In the genomic region with DNA sequence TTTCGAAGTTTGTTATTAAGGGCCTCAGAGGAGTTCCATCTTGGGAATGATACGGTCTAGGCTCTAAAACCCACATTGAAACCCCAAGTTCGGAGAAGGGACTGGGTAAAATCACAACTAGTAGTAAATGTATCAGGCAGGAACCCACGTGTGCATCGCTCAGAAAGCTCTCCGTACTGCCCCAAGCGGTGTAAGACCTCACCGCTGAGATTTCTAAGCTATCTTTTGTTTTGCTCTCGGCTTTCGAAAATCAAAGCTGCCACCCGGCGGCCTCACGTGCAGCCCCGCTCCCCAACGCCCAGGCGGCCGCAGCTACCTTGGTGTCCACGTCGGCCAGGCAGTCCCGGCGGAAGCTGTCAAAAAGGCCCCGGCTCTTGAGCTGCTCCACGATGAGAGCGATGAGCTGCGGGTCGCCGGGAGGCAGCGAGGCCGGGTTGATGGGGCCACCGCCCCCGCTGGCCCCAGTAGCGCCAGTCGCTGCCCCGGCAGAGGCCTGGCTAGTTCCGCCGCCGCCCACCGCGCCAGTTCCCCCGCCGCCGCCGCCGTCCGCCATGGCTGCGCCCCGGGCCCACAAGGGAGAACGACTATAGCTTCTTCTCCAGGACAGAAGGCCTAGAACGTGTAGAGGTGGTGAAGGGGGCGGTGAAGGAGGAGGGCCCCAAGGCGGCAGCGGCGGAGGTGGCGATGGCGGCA, we compare ENCODE assay signal across 8 cellular contexts. TPM values are rescaled to one million over a fixed set of nuclear protein-coding genes. Genes with fewer than 3 reads are reported as not detected.
A peak's percentile ranks its signal among the peaks of the same experiment; 100 is the strongest.
DNase-seq lines count a peak whose midpoint lies in the region; ATAC-seq and TF ChIP-seq lines count a peak whose summit lies in the region.

No MANE protein-coding gene starts in this region.

- H3K27me3 ChIP-seq in OCI-LY3 (ENCODE audit: low read depth, low read length) (no peaks in the 10 kb centered on the region), muscle layer of colon (ENCODE audit: control insufficient read depth in 1 of 2, insufficient read depth in 2 of 2, low read length in 2 of 2) (no peaks in the 10 kb centered on the region)

- H3K4me1 ChIP-seq in OCI-LY3 (ENCODE audit: low read length) (peaks cover 28% of the 10 kb centered on the region), muscle layer of colon (ENCODE audit: insufficient read depth, low read length) (peaks cover 26% of the 10 kb centered on the region)

- H3K27ac ChIP-seq in OCI-LY3 (ENCODE audit: low read length), result peak overlapping the region; percentile 60
- peak overlapping the region; percentile 82 for H3K27ac ChIP-seq in muscle layer of colon (ENCODE audit: low read depth, low read length)

- H3K36me3 ChIP-seq in OCI-LY3 (replicated peaks; ENCODE audit: low read depth, low read length) (peaks cover 22% of the 10 kb centered on the region), muscle layer of colon (ENCODE audit: insufficient read depth, low read length) (peaks cover 7% of the 10 kb centered on the region)

- peak; percentile 38 for ATAC-seq in GM19468 (IDR thresholded peaks at IDR 0.05; ENCODE audit: extremely low read depth, unreplicated experiment)

- H3K9me3 ChIP-seq in OCI-LY3 (ENCODE audit: insufficient read depth, low read length) (no peaks in the 10 kb centered on the region), muscle layer of colon (ENCODE audit: low read length) (no peaks in the 10 kb centered on the region)

- DNase-seq in COLO668 (lab: John Stamatoyannopoulos, UW; ENCODE audit: unreplicated experiment) (peak; percentile 40), HS-27A (ENCODE audit: low read depth) (peak; percentile 38), activated T-cell treated with anti-CD3 and anti-CD28 coated beads for 4 hours (peak; percentile 55), epithelial cell of proximal tubule (ENCODE audit: low read depth) (no peak)
- DNase-seq in stimulated activated CD8-positive, alpha-beta memory T cell treated with anti-CD3 and anti-CD28 coated beads, Interleukin-7, amount 100 ng/mL, for 1 hour (ENCODE audit: low read depth in 2 of 2), result peak; percentile 42 to 45

- H3K9ac ChIP-seq in OCI-LY3 (ENCODE audit: low read length) (peak overlapping the region; percentile 84), muscle layer of colon (ENCODE audit: low read length) (peak overlapping the region; percentile 47)

- TF ChIP-seq CTCF in OCI-LY3 (IDR thresholded peaks at IDR 0.05; ENCODE audit: low read depth, low read length) (peak; percentile 61), epithelial cell of proximal tubule (conservative IDR thresholded peaks at IDR 0.05; ENCODE audit: low read depth, low read length) (peak; percentile 69)

- peaks cover 53% of the 10 kb centered on the region for H3K79me2 ChIP-seq in OCI-LY3 (ENCODE audit: low read length)

- H2AFZ ChIP-seq in OCI-LY3 (ENCODE audit: low read depth, low read length), result peak overlapping the region; percentile 18; the same call in 1 of the 2 replicates

- H3K4me2 ChIP-seq in OCI-LY3 (ENCODE audit: low read length), result peak overlapping the region; percentile 93

- H3K4me3 ChIP-seq in OCI-LY3 (ENCODE audit: low read length), result peak overlapping the region; percentile 93
- H3K4me3 ChIP-seq in epithelial cell of proximal tubule (ENCODE audit: low read depth, low read length), result peak overlapping the region; percentile 67
- H3K4me3 ChIP-seq in muscle layer of colon (ENCODE audit: low read depth in 1 of 2, low read length in 2 of 2), result peak overlapping the region; percentile 54 to 95

- peaks cover 43% of the 10 kb centered on the region for H4K20me1 ChIP-seq in OCI-LY3 (ENCODE audit: insufficient read depth, low read length)

RNA-seq across cellular contexts. Expression of gene BOD1, which starts 0.4 kb away (rescaled TPM):
- 29.8 and 45.9 TPM in 2 replicates for total RNA-seq in epithelial cell of proximal tubule
